8 cellular contexts compared by ENCODE assay signal in genomic region chr6:145813285-145814034, GRCh38. TPM values are rescaled to one million over a fixed set of nuclear protein-coding genes. Genes with fewer than 3 reads are reported as not detected.
DNase-seq lines count a peak whose midpoint lies in the region; ATAC-seq lines count a peak whose summit lies in the region.

No MANE protein-coding gene starts in this region.

- H3K4me1 Mint-ChIP-seq in activated CD4-positive, alpha-beta T cell treated with anti-CD3 and anti-CD28 coated beads, Interleukin-2, amount 10 ng/mL, durations not matched to agents 24 days and 14 days = peaks cover 29% of the 10 kb centered on the region
- peaks cover 12% of the 10 kb centered on the region for H3K4me1 Mint-ChIP-seq in activated T-helper 17 cell treated with anti-CD3 and anti-CD28 coated beads, Interleukin-2, amount 50 U/mL, for 72 hours

- H3K27ac Mint-ChIP-seq in activated CD4-positive, alpha-beta T cell treated with anti-CD3 and anti-CD28 coated beads, Interleukin-2, amount 10 ng/mL, durations not matched to agents 24 days and 14 days = peak overlapping the region; percentile 64
- peak overlapping the region; percentile 26 for H3K27ac Mint-ChIP-seq in activated T-helper 17 cell treated with anti-CD3 and anti-CD28 coated beads, Interleukin-2, amount 50 U/mL, for 72 hours

- peak overlapping the region; percentile 96 for H3K27ac ChIP-seq in right cardiac atrium (ENCODE audit: low read length)

- peak overlapping the region; percentile 73 for H3K4me3 ChIP-seq in right cardiac atrium (ENCODE audit: low read length)
- peak overlapping the region; percentile 78 for H3K4me3 ChIP-seq in skeletal muscle cell (ENCODE audit: low read depth, low read length)

- H3K27me3 Mint-ChIP-seq in activated CD4-positive, alpha-beta T cell treated with anti-CD3 and anti-CD28 coated beads, Interleukin-2, amount 10 ng/mL, durations not matched to agents 24 days and 14 days = no peaks in the 10 kb centered on the region
- no peaks in the 10 kb centered on the region for H3K27me3 Mint-ChIP-seq in activated T-helper 17 cell treated with anti-CD3 and anti-CD28 coated beads, Interleukin-2, amount 50 U/mL, for 72 hours

- DNase-seq in activated CD4-positive, alpha-beta T cell treated with anti-CD3 and anti-CD28 coated beads, Interleukin-2, amount 10 ng/mL, durations not matched to agents 24 days and 14 days = no peak
- DNase-seq in activated CD4-positive, alpha-beta T cell treated with anti-CD3 and anti-CD28 coated beads for 48 hours = no peak
- peak; percentile 51 for DNase-seq in KBM-7
- no peak for DNase-seq in right cardiac atrium
- peak; percentile 26 for DNase-seq in skeletal muscle cell (ENCODE audit: low read depth)
- DNase-seq in stimulated activated CD4-positive, alpha-beta T cell treated with anti-CD3 and anti-CD28 coated beads, Interleukin-4, amount 100 ng/mL, for 24 hours = no peak

- WGBS in right cardiac atrium = 6% methylated on average over 12 of the region's 12 CpGs

- no peaks in the 10 kb centered on the region for H3K9me3 Mint-ChIP-seq in activated CD4-positive, alpha-beta T cell treated with anti-CD3 and anti-CD28 coated beads, Interleukin-2, amount 10 ng/mL, durations not matched to agents 24 days and 14 days
- no peaks in the 10 kb centered on the region for H3K9me3 Mint-ChIP-seq in activated T-helper 17 cell treated with anti-CD3 and anti-CD28 coated beads, Interleukin-2, amount 50 U/mL, for 72 hours

- peaks cover 2% of the 10 kb centered on the region for H3K4me1 ChIP-seq in right cardiac atrium (ENCODE audit: control insufficient read depth, insufficient read depth, low read length)

- in situ Hi-C loops in KBM-7 (cut with MboI; ENCODE audit: low pct_unique_long_range_greater_than_20kb, low sequenced_read_pairs) = no loop called here

- no peaks in the 10 kb centered on the region for H3K9me3 ChIP-seq in right cardiac atrium (ENCODE audit: control insufficient read depth, low read length)

- no peaks in the 10 kb centered on the region for H3K27me3 ChIP-seq in right cardiac atrium (ENCODE audit: control insufficient read depth, insufficient read depth)

- intact Hi-C loops in activated CD4-positive, alpha-beta T cell treated with anti-CD3 and anti-CD28 coated beads, Interleukin-2, amount 10 ng/mL, durations not matched to agents 24 days and 14 days (cut with micrococcal nuclease) = loop anchor here (1.0 to 10.0 kb wide), 3 partner anchors 151 to 1391 kb away; partner anchors contain the start of genes SHPRH and STXBP5
- intact Hi-C loops in right cardiac atrium (cut with DNase I) = loop anchor here in 2 of 4 donors (5.0 to 10.0 kb wide), 2 partner anchors 71 to 76 kb away; partner anchors contain the start of gene EPM2A (in 2 of the 2)

- H3K36me3 Mint-ChIP-seq in activated CD4-positive, alpha-beta T cell treated with anti-CD3 and anti-CD28 coated beads, Interleukin-2, amount 10 ng/mL, durations not matched to agents 24 days and 14 days (ENCODE audit: low read depth) = peaks cover 5% of the 10 kb centered on the region
- peaks cover 3% of the 10 kb centered on the region for H3K36me3 Mint-ChIP-seq in activated T-helper 17 cell treated with anti-CD3 and anti-CD28 coated beads, Interleukin-2, amount 50 U/mL, for 72 hours (ENCODE audit: low read depth)

- ATAC-seq in activated T-helper 17 cell treated with anti-CD3 and anti-CD28 coated beads, Interleukin-2, amount 50 U/mL, for 72 hours (replicated peaks) = no peak
- ATAC-seq in right cardiac atrium = no peak
- no peak for ATAC-seq in GM19467 (IDR thresholded peaks at IDR 0.05; ENCODE audit: unreplicated experiment)

- H3K4me3 Mint-ChIP-seq in activated CD4-positive, alpha-beta T cell treated with anti-CD3 and anti-CD28 coated beads, Interleukin-2, amount 10 ng/mL, durations not matched to agents 24 days and 14 days = peak overlapping the region; percentile 87
- peak overlapping the region; percentile 81 for H3K4me3 Mint-ChIP-seq in activated T-helper 17 cell treated with anti-CD3 and anti-CD28 coated beads, Interleukin-2, amount 50 U/mL, for 72 hours

RNA-seq across cellular contexts. Expression of gene FBXO30, which starts 1.1 kb away (rescaled TPM):
- 6.3 and 6.6 TPM in 2 replicates for total RNA-seq in activated CD4-positive, alpha-beta T cell treated with anti-CD3 and anti-CD28 coated beads, Interleukin-2, amount 10 ng/mL, durations not matched to agents 24 days and 14 days
- total RNA-seq in activated T-helper 17 cell treated with anti-CD3 and anti-CD28 coated beads, Interleukin-2, amount 50 U/mL, for 72 hours = 1 to 10 TPM; 3.6 to 4.8 TPM
- total RNA-seq in right cardiac atrium = 10 to 100 TPM; 12.7 to 14.0 (median 13.4) TPM
- polyA plus RNA-seq in right cardiac atrium = 6.7 TPM

Comparison
In these comparisons a context has a peak if more than half of its experiments do, and no peak if none do; other contexts are left out.
1. DNase-seq: peak in KBM-7 (single experiment) and skeletal muscle cell (single experiment); none in activated CD4-positive, alpha-beta T cell treated with anti-CD3 and anti-CD28 coated beads, Interleukin-2, amount 10 ng/mL, durations not matched to agents 24 days and 14 days (single experiment), activated CD4-positive, alpha-beta T cell treated with anti-CD3 and anti-CD28 coated beads for 48 hours (single experiment), right cardiac atrium (0 of 3) and stimulated activated CD4-positive, alpha-beta T cell treated with anti-CD3 and anti-CD28 coated beads, Interleukin-4, amount 100 ng/mL, for 24 hours (single experiment).